In genomic region chr4:41142946-41143720, GRCh38 we compare ENCODE assay signal across 9 cellular contexts.
DNase-seq lines count a peak whose midpoint lies in the region; ATAC-seq, FAIRE-seq and TF ChIP-seq lines count a peak whose summit lies in the region.
"Had no signal": no experiment of that assay in that cellular context is flagged by ENCODE, and none has a peak within 500 bp of the region (broad histone marks: within the 10 kb centered on the region; RNA-seq: fewer than 3 reads in every experiment).

No MANE protein-coding gene starts in this region.

- no peaks in the 10 kb centered on the region for H3K36me3 Mint-ChIP-seq in stimulated activated memory B cell treated with anti-CD40 and anti-IgM and Interleukin-4, amounts not matched to agents 10 μg/mL and 1 μg/mL and 100 μg/mL, for 72 hours
- no peaks in the 10 kb centered on the region for H3K36me3 Mint-ChIP-seq in stimulated activated effector memory CD8-positive, alpha-beta T cell treated with anti-CD3 and anti-CD28 coated beads, Interleukin-12 subunit alpha, Interleukin-12 subunit beta, amount 100 ng/mL, for 72 hours

- no peak overlapping the region for H3K4me3 ChIP-seq in colonic mucosa
- H3K4me3 ChIP-seq in right lobe of liver, result peak overlapping the region in 2 of 3 donors; percentile 4 to 15
- H3K4me3 ChIP-seq in thymus (ENCODE audit: low read length), result no peak overlapping the region

- H3K9me3 Mint-ChIP-seq in stimulated activated memory B cell treated with anti-CD40 and anti-IgM and Interleukin-4, amounts not matched to agents 10 μg/mL and 1 μg/mL and 100 μg/mL, for 72 hours, result no peaks in the 10 kb centered on the region
- no peaks in the 10 kb centered on the region for H3K9me3 Mint-ChIP-seq in stimulated activated effector memory CD8-positive, alpha-beta T cell treated with anti-CD3 and anti-CD28 coated beads, Interleukin-12 subunit alpha, Interleukin-12 subunit beta, amount 100 ng/mL, for 72 hours

- TF ChIP-seq POLR2A in right lobe of liver (IDR thresholded peaks at IDR 0.05), result no peak

- DNase-seq in HTR-8/SVneo (ENCODE audit: insufficient read length, low spot score), result peak; percentile 74
- DNase-seq in colonic mucosa, result no peak
- peak in 2 of 3 donors; percentile 64 to 83 for DNase-seq in right lobe of liver
- no peak for DNase-seq in middle frontal gyrus (ENCODE audit: extremely low spot score, low spot score)
- DNase-seq in stimulated activated effector memory CD8-positive, alpha-beta T cell treated with anti-CD3 and anti-CD28 coated beads, Interleukin-12 subunit alpha, Interleukin-12 subunit beta, amount 100 ng/mL, for 72 hours (ENCODE audit: low spot score in 2 of 2), result no peak
- DNase-seq in NCI-H526 (lab: John Stamatoyannopoulos, UW), result no peak

- no peaks in the 10 kb centered on the region for H3K27me3 ChIP-seq in colonic mucosa
- no peaks in the 10 kb centered on the region for H3K27me3 ChIP-seq in right lobe of liver
- H3K27me3 ChIP-seq in thymus (ENCODE audit: control insufficient read depth, insufficient read depth), result no peaks in the 10 kb centered on the region

- intact Hi-C loops in colonic mucosa (cut with DNase I) (no loop called here), right lobe of liver (cut with DNase I) (no loop called here)

- no peaks in the 10 kb centered on the region for H3K4me1 Mint-ChIP-seq in stimulated activated memory B cell treated with anti-CD40 and anti-IgM and Interleukin-4, amounts not matched to agents 10 μg/mL and 1 μg/mL and 100 μg/mL, for 72 hours
- no peaks in the 10 kb centered on the region for H3K4me1 Mint-ChIP-seq in stimulated activated effector memory CD8-positive, alpha-beta T cell treated with anti-CD3 and anti-CD28 coated beads, Interleukin-12 subunit alpha, Interleukin-12 subunit beta, amount 100 ng/mL, for 72 hours

- 19% methylated on average over 7 of the region's 7 CpGs for WGBS in right lobe of liver (ENCODE audit: insufficient coverage, low coverage, low lambda C conversion rate, missing lambda C conversion rate)
- 88% methylated on average over 7 of the region's 7 CpGs for WGBS in thymus

- TF ChIP-seq CTCF in colonic mucosa (IDR thresholded peaks at IDR 0.05) (no peak), right lobe of liver (IDR thresholded peaks at IDR 0.05) (no peak)

- H3K27ac Mint-ChIP-seq in stimulated activated memory B cell treated with anti-CD40 and anti-IgM and Interleukin-4, amounts not matched to agents 10 μg/mL and 1 μg/mL and 100 μg/mL, for 72 hours, result no peak overlapping the region
- H3K27ac Mint-ChIP-seq in stimulated activated effector memory CD8-positive, alpha-beta T cell treated with anti-CD3 and anti-CD28 coated beads, Interleukin-12 subunit alpha, Interleukin-12 subunit beta, amount 100 ng/mL, for 72 hours, result no peak overlapping the region

- no peak overlapping the region for H3K9ac ChIP-seq in colonic mucosa (ENCODE audit: low read depth in 2 of 2, low read length in 2 of 2)

- ATAC-seq in right lobe of liver, result peak; percentile 60 to 78 (median 67)
- ATAC-seq in stimulated activated memory B cell treated with anti-CD40 and anti-IgM and Interleukin-4, amounts not matched to agents 10 μg/mL and 1 μg/mL and 100 μg/mL, for 72 hours, result no peak
- no peak for ATAC-seq in stimulated activated effector memory CD8-positive, alpha-beta T cell treated with anti-CD3 and anti-CD28 coated beads, Interleukin-12 subunit alpha, Interleukin-12 subunit beta, amount 100 ng/mL, for 72 hours

- H3K36me3 ChIP-seq in colonic mucosa (no peaks in the 10 kb centered on the region), right lobe of liver (no peaks in the 10 kb centered on the region), thymus (ENCODE audit: control insufficient read depth, insufficient read depth) (no peaks in the 10 kb centered on the region)

- FAIRE-seq in HTR-8/SVneo (lab: Jason Lieb, UNC), result no peak
- FAIRE-seq: islet of Langerhans had no signal

- H3K27me3 Mint-ChIP-seq in stimulated activated memory B cell treated with anti-CD40 and anti-IgM and Interleukin-4, amounts not matched to agents 10 μg/mL and 1 μg/mL and 100 μg/mL, for 72 hours, result no peaks in the 10 kb centered on the region

- H3K27ac ChIP-seq in colonic mucosa (peak overlapping the region; percentile 42), right lobe of liver (peak overlapping the region; percentile 64 to 92 (median 85)), thymus (ENCODE audit: low read depth) (peak overlapping the region; percentile 56)

- H3K4me3 Mint-ChIP-seq in stimulated activated memory B cell treated with anti-CD40 and anti-IgM and Interleukin-4, amounts not matched to agents 10 μg/mL and 1 μg/mL and 100 μg/mL, for 72 hours, result no peak overlapping the region
- no peak overlapping the region for H3K4me3 Mint-ChIP-seq in stimulated activated effector memory CD8-positive, alpha-beta T cell treated with anti-CD3 and anti-CD28 coated beads, Interleukin-12 subunit alpha, Interleukin-12 subunit beta, amount 100 ng/mL, for 72 hours

- H3K9me3 ChIP-seq in colonic mucosa (no peaks in the 10 kb centered on the region), right lobe of liver (no peaks in the 10 kb centered on the region), thymus (ENCODE audit: control insufficient read depth) (no peaks in the 10 kb centered on the region)

- H3K4me1 ChIP-seq in colonic mucosa (peaks cover 4% of the 10 kb centered on the region), right lobe of liver (peaks cover 3 to 60% (median 4%) of the 10 kb centered on the region in 4 donors), thymus (ENCODE audit: control insufficient read depth, insufficient read depth, low read length) (no peaks in the 10 kb centered on the region)

Comparison
In these comparisons a context has a peak if more than half of its experiments do, and no peak if none do; other contexts are left out.
1. DNase-seq: peak in HTR-8/SVneo (single experiment) and right lobe of liver (2 of 3); none in colonic mucosa (single experiment), middle frontal gyrus (single experiment), stimulated activated effector memory CD8-positive, alpha-beta T cell treated with anti-CD3 and anti-CD28 coated beads, Interleukin-12 subunit alpha, Interleukin-12 subunit beta, amount 100 ng/mL, for 72 hours (0 of 2) and NCI-H526 (0 of 2).
2. H3K4me3 ChIP-seq: peak in right lobe of liver (2 of 3); none in colonic mucosa (single experiment) and thymus (single experiment).
3. ATAC-seq: peak in right lobe of liver (4 of 4); none in stimulated activated memory B cell treated with anti-CD40 and anti-IgM and Interleukin-4, amounts not matched to agents 10 μg/mL and 1 μg/mL and 100 μg/mL, for 72 hours (single experiment) and stimulated activated effector memory CD8-positive, alpha-beta T cell treated with anti-CD3 and anti-CD28 coated beads, Interleukin-12 subunit alpha, Interleukin-12 subunit beta, amount 100 ng/mL, for 72 hours (single experiment).
4. Peak in every context shown above with its lines, with median percentiles within 50 percentile points of each other: H3K27ac ChIP-seq.